ENCODE assay signal across 14 cellular contexts in genomic region chr5:156411131-156411727, GRCh38.
DNase-seq lines count a peak whose midpoint lies in the region; ATAC-seq and TF ChIP-seq lines count a peak whose summit lies in the region.
"Had no signal": no experiment of that assay in that cellular context is flagged by ENCODE, and none has a peak within 500 bp of the region (broad histone marks: within the 10 kb centered on the region; RNA-seq: fewer than 3 reads in every experiment).

No MANE protein-coding gene starts in this region.

- peak overlapping the region; percentile 21 to 25 for H3K4me3 ChIP-seq in foreskin fibroblast (ENCODE audit: low read depth in 1 of 2, low read length in 2 of 2)
- peak overlapping the region in 2 of 4 donors; percentile 4 to 29 for H3K4me3 ChIP-seq in sigmoid colon
- no peak overlapping the region for H3K4me3 ChIP-seq in naive thymus-derived CD4-positive, alpha-beta T cell (ENCODE audit: low read length)
- H3K4me3 ChIP-seq in Caco-2 (ENCODE audit: low read depth, low read length), result no peak overlapping the region

- ATAC-seq in naive thymus-derived CD4-positive, alpha-beta T cell, result no peak
- ATAC-seq in HG02798 (IDR thresholded peaks at IDR 0.05; ENCODE audit: poor library complexity, unreplicated experiment) (no peak), HG03442 (IDR thresholded peaks at IDR 0.05; ENCODE audit: unreplicated experiment) (no peak)

- no peak for TF ChIP-seq POLR2A in sigmoid colon (IDR thresholded peaks at IDR 0.05)

- POLR2A ChIA-PET in RWPE1 (lab: Yijun Ruan, JAX; ENCODE audit: low non-redundant PET), result no interaction called here
- POLR2A ChIA-PET in naive thymus-derived CD4-positive, alpha-beta T cell (lab: Charles Lee), result no interaction called here
- POLR2A ChIA-PET in Caco-2 (lab: Charles Lee), result no interaction called here

- H3K27ac ChIP-seq in RWPE1 (peak overlapping the region; percentile 72), sigmoid colon (peak overlapping the region; percentile 67 to 78 (median 70))
- no peak overlapping the region for H3K27ac ChIP-seq in naive thymus-derived CD4-positive, alpha-beta T cell (ENCODE audit: low read depth, low read length)

- WGBS in sigmoid colon, 2 donors, result 30 to 39% methylated on average over 6 of the region's 6 CpGs

- H3K4me1 Mint-ChIP-seq in naive thymus-derived CD4-positive, alpha-beta T cell, result no peaks in the 10 kb centered on the region
- H3K4me1 Mint-ChIP-seq in Caco-2 (ENCODE audit: low read depth, unreplicated experiment), result no peaks in the 10 kb centered on the region
- H3K4me1 Mint-ChIP-seq: activated CD4-positive, alpha-beta T cell treated with anti-CD3 and anti-CD28 coated beads, Interleukin-2, amount 10 ng/mL, durations not matched to agents 24 days and 14 days had no signal

- no peaks in the 10 kb centered on the region for H3K27me3 ChIP-seq in sigmoid colon
- H3K27me3 ChIP-seq in naive thymus-derived CD4-positive, alpha-beta T cell (ENCODE audit: control insufficient read depth in 2 of 2, insufficient read depth in 2 of 2, low read length in 2 of 2), result no peaks in the 10 kb centered on the region
- H3K27me3 ChIP-seq in Caco-2 (replicated peaks; ENCODE audit: control insufficient read depth, insufficient read depth, low read length), result no peaks in the 10 kb centered on the region

- H3K36me3 ChIP-seq in sigmoid colon, result no peaks in the 10 kb centered on the region
- no peaks in the 10 kb centered on the region for H3K36me3 ChIP-seq in naive thymus-derived CD4-positive, alpha-beta T cell (ENCODE audit: control insufficient read depth in 2 of 3, insufficient read depth in 3 of 3, low read length in 3 of 3)
- H3K36me3 ChIP-seq in Caco-2 (ENCODE audit: control insufficient read depth, insufficient read depth, low read length), result no peaks in the 10 kb centered on the region

- TF ChIP-seq CTCF in RWPE1 (conservative IDR thresholded peaks at IDR 0.05; ENCODE audit: low read depth) (no peak), foreskin fibroblast (IDR thresholded peaks at IDR 0.05; ENCODE audit: low read depth, low read length) (no peak), sigmoid colon (IDR thresholded peaks at IDR 0.05) (no peak), Caco-2 (IDR thresholded peaks at IDR 0.05; ENCODE audit: insufficient read depth in 1 of 2, low read depth in 1 of 2, low read length in 1 of 2, severe bottlenecking in 1 of 2, unreplicated experiment in 1 of 2) (no peak)

- BruUV-seq in Caco-2 (replicated peaks; lab: Mats Ljungman, UMichigan), result no TSS peak

- H3K4me1 ChIP-seq in sigmoid colon (peaks cover 3 to 49% (median 32%) of the 10 kb centered on the region in 4 donors), Caco-2 (no peaks in the 10 kb centered on the region)
- no peaks in the 10 kb centered on the region for H3K4me1 ChIP-seq in naive thymus-derived CD4-positive, alpha-beta T cell (ENCODE audit: control insufficient read depth in 2 of 2, insufficient read depth in 2 of 2, low read length in 2 of 2)

- no peaks in the 10 kb centered on the region for H3K9me3 ChIP-seq in sigmoid colon
- H3K9me3 ChIP-seq in naive thymus-derived CD4-positive, alpha-beta T cell (ENCODE audit: control insufficient read depth in 2 of 3, low read length in 3 of 3), result no peaks in the 10 kb centered on the region
- H3K9me3 ChIP-seq in Caco-2, result no peaks in the 10 kb centered on the region

- H3K27ac Mint-ChIP-seq in naive thymus-derived CD4-positive, alpha-beta T cell, result no peak overlapping the region
- no peak overlapping the region for H3K27ac Mint-ChIP-seq in Caco-2 (ENCODE audit: unreplicated experiment)
- H3K27ac Mint-ChIP-seq: activated CD4-positive, alpha-beta T cell treated with anti-CD3 and anti-CD28 coated beads, Interleukin-2, amount 10 ng/mL, durations not matched to agents 24 days and 14 days; activated naive CD8-positive, alpha-beta T cell had no signal

- peaks cover 0 to 2% (median 0%) of the 10 kb centered on the region in 11 donors for H3K9me3 Mint-ChIP-seq in naive thymus-derived CD4-positive, alpha-beta T cell
- no peaks in the 10 kb centered on the region for H3K9me3 Mint-ChIP-seq in Caco-2 (ENCODE audit: unreplicated experiment)
- H3K9me3 Mint-ChIP-seq: activated CD4-positive, alpha-beta T cell treated with anti-CD3 and anti-CD28 coated beads, Interleukin-2, amount 10 ng/mL, durations not matched to agents 24 days and 14 days had no signal

- CTCF ChIA-PET in RWPE1 (lab: Yijun Ruan, JAX) (interaction anchor here (1.7 kb wide), 1 partner anchor 10 kb away, joined by 3 read pairs; no protein-coding TSS in a partner anchor), Caco-2 (lab: Charles Lee) (no interaction called here)
- CTCF ChIA-PET in naive thymus-derived CD4-positive, alpha-beta T cell (lab: Charles Lee), result no interaction called here

- DNase-seq in DMS 273 (lab: John Stamatoyannopoulos, UW; ENCODE audit: unreplicated experiment) (peak; percentile 80), RWPE1 (ENCODE audit: low spot score) (peak; percentile 20), foreskin fibroblast (peak; percentile 32 to 86), sigmoid colon (no peak), Caco-2 (no peak)
- no peak for DNase-seq in naive thymus-derived CD4-positive, alpha-beta T cell
- DNase-seq: activated CD4-positive, alpha-beta T cell treated with anti-CD3 and anti-CD28 coated beads, Interleukin-2, amount 10 ng/mL, durations not matched to agents 24 days and 14 days; DMS53; mesendoderm; NCI-H187 treated with DMSO at 0.1 percent for 48 hours; SIG-M5 had no signal

- H3K27me3 Mint-ChIP-seq in naive thymus-derived CD4-positive, alpha-beta T cell, result peaks cover 19 to 38% (median 25%) of the 10 kb centered on the region in 5 donors
- peaks cover 3% of the 10 kb centered on the region for H3K27me3 Mint-ChIP-seq in Caco-2 (ENCODE audit: insufficient read depth, unreplicated experiment)

- TF ChIP-seq EP300 in sigmoid colon (IDR thresholded peaks at IDR 0.05), result no peak

- intact Hi-C loops in sigmoid colon (cut with DNase I) (loop anchor here (2.0 kb wide), 1 partner anchor 64 kb away; no protein-coding TSS in a partner anchor), Caco-2 (cut with micrococcal nuclease; ENCODE audit: unreplicated experiment) (no loop called here)
- intact Hi-C loops in naive thymus-derived CD4-positive, alpha-beta T cell (cut with micrococcal nuclease), result no loop called here

- no peaks in the 10 kb centered on the region for H3K36me3 Mint-ChIP-seq in naive thymus-derived CD4-positive, alpha-beta T cell
- no peaks in the 10 kb centered on the region for H3K36me3 Mint-ChIP-seq in Caco-2 (ENCODE audit: insufficient read depth, unreplicated experiment)
- H3K36me3 Mint-ChIP-seq: activated naive CD8-positive, alpha-beta T cell had no signal

- H3K4me3 Mint-ChIP-seq in naive thymus-derived CD4-positive, alpha-beta T cell, result no peak overlapping the region
- no peak overlapping the region for H3K4me3 Mint-ChIP-seq in Caco-2 (ENCODE audit: unreplicated experiment)
- H3K4me3 Mint-ChIP-seq: activated CD4-positive, alpha-beta T cell treated with anti-CD3 and anti-CD28 coated beads, Interleukin-2, amount 10 ng/mL, durations not matched to agents 24 days and 14 days; activated naive CD8-positive, alpha-beta T cell had no signal

Comparison
In these comparisons a context has a peak if more than half of its experiments do, and no peak if none do; other contexts are left out.
1. DNase-seq: peak in DMS 273 (single experiment), RWPE1 (single experiment) and foreskin fibroblast (2 of 2); none in sigmoid colon (single experiment), naive thymus-derived CD4-positive, alpha-beta T cell (0 of 9) and Caco-2 (0 of 2).
2. H3K4me3 ChIP-seq: peak in foreskin fibroblast (2 of 2); none in naive thymus-derived CD4-positive, alpha-beta T cell (single experiment) and Caco-2 (single experiment).